18 cellular contexts compared by ENCODE assay signal in the genomic region with DNA sequence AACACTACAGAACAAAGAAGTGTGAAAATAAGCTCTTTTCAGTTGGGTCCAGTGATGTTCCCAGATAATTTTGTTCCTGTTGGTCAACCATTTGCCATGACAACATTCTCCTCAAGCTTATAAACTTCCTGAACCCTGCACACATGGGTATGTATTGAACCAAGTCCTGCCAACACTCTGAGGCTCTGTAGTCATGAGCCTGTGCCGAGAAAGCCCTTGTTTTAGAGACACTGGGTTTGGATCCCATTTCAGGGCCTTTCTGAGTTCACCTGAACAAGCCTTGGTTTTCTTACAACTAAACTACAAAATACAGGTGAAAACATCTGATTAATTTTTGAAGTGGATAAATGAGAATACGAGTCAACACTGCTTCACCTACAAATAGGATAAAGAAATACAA. TPM values are rescaled to one million over a fixed set of nuclear protein-coding genes. Genes with fewer than 3 reads are reported as not detected.
DNase-seq lines count a peak whose midpoint lies in the region; ATAC-seq and TF ChIP-seq lines count a peak whose summit lies in the region.
"Had no signal": no experiment of that assay in that cellular context is flagged by ENCODE, and none has a peak within 500 bp of the region (broad histone marks: within the 10 kb centered on the region; RNA-seq: fewer than 3 reads in every experiment).

No MANE protein-coding gene starts in this region.

- H3K4me2 ChIP-seq in OCI-LY7 (ENCODE audit: low read length): peak overlapping the region; percentile 37; the same call in 1 of the 2 replicates
- H3K4me2 ChIP-seq: KMS-11 had no signal

- H3K79me2 ChIP-seq in OCI-LY7 (ENCODE audit: insufficient read depth, low read depth, low read length): no peaks in the 10 kb centered on the region

- POLR2A ChIA-PET in CD4-positive, alpha-beta T cell (lab: Charles Lee): interaction anchor here (1.0 to 4.5 kb wide), 7 partner anchors 9 to 137 kb away, joined by 3 to 79 read pairs (median 7); partner anchors contain the start of gene ZBTB14
- POLR2A ChIA-PET in OCI-LY7 (lab: Charles Lee): interaction anchor here (0.7 to 2.0 kb wide), 4 partner anchors 10 to 24 kb away, joined by 3 to 7 read pairs (median 4); no protein-coding TSS in a partner anchor

- DNase-seq in activated T-cell treated with anti-CD3 and anti-CD28 coated beads, Interleukin-2, amount 50 U/mL, for 24 hours: no peak
- DNase-seq in activated T-cell treated with anti-CD3 and anti-CD28 coated beads for 4 hours (no peak), OCI-LY7 (ENCODE audit: low spot score) (no peak), nephron progenitor cell (no peak), Ammon's horn (ENCODE audit: low spot score) (no peak), superior temporal gyrus (ENCODE audit: extremely low spot score) (no peak)
- DNase-seq in CD4-positive, alpha-beta T cell: no peak
- DNase-seq: COR-L47, H7, MV-4-11, NCI-H187, NCI-H2227 treated with DMSO at 0.1 percent for 48 hours, NCI-H510A treated with DMSO at 0.1 percent for 48 hours, NCI-H774, SHP77 had no signal

- CTCF ChIA-PET in CD4-positive, alpha-beta T cell (lab: Charles Lee): no interaction called here
- CTCF ChIA-PET in OCI-LY7 (lab: Charles Lee; ENCODE audit: unreplicated experiment): interaction anchor here (1.4 kb wide), 1 partner anchor 79 kb away, joined by 3 read pairs; no protein-coding TSS in a partner anchor

- no peaks in the 10 kb centered on the region for H3K9me2 ChIP-seq in OCI-LY7 (ENCODE audit: insufficient read depth, low read length)

- no TSS peak for BruUV-seq in OCI-LY7 (replicated peaks; lab: Mats Ljungman, UMichigan)

- H3K27ac Mint-ChIP-seq in activated T-cell treated with anti-CD3 and anti-CD28 coated beads, Interleukin-2, amount 50 U/mL, for 24 hours: peak overlapping the region; percentile 91
- peak overlapping the region; percentile 85 for H3K27ac Mint-ChIP-seq in CD4-positive, alpha-beta T cell
- H3K27ac Mint-ChIP-seq in nephron progenitor cell: peak overlapping the region; percentile 52

- no peaks in the 10 kb centered on the region for H3K9me3 ChIP-seq in CD4-positive, alpha-beta T cell (ENCODE audit: control insufficient read depth, low read length)
- H3K9me3 ChIP-seq in OCI-LY7 (ENCODE audit: low read length): no peaks in the 10 kb centered on the region

- intact Hi-C loops in CD4-positive, alpha-beta T cell (cut with DNase I, micrococcal nuclease): loop anchor here in 1 of 2 experiments (5.0 kb wide), 2 partner anchors 79 to 134 kb away; no protein-coding TSS in a partner anchor
- intact Hi-C loops in OCI-LY7 (cut with micrococcal nuclease; ENCODE audit: unreplicated experiment): no loop called here

- no peaks in the 10 kb centered on the region for H4K20me1 ChIP-seq in OCI-LY7 (ENCODE audit: insufficient read depth, low read length)

- no peak for TF ChIP-seq CTCF in CD4-positive, alpha-beta T cell (IDR thresholded peaks at IDR 0.05)
- no peak for TF ChIP-seq CTCF in OCI-LY7 (conservative IDR thresholded peaks at IDR 0.05; ENCODE audit: low read length)
- TF ChIP-seq CTCF in nephron progenitor cell (IDR thresholded peaks at IDR 0.05): no peak

- H3K9me3 Mint-ChIP-seq in activated T-cell treated with anti-CD3 and anti-CD28 coated beads, Interleukin-2, amount 50 U/mL, for 24 hours: no peaks in the 10 kb centered on the region
- peaks cover 3% of the 10 kb centered on the region for H3K9me3 Mint-ChIP-seq in CD4-positive, alpha-beta T cell
- no peaks in the 10 kb centered on the region for H3K9me3 Mint-ChIP-seq in nephron progenitor cell

- ATAC-seq in CD4-positive, alpha-beta T cell (ENCODE audit: poor library complexity): peak; percentile 37

- no peak overlapping the region for H3K4me3 ChIP-seq in OCI-LY7 (ENCODE audit: low read depth, low read length, poor library complexity, severe bottlenecking)

- H3K27ac ChIP-seq in CD4-positive, alpha-beta T cell (ENCODE audit: low read depth, low read length): peak overlapping the region; percentile 37
- peak overlapping the region; percentile 34 for H3K27ac ChIP-seq in OCI-LY7 (ENCODE audit: low read depth, low read length, poor library complexity, severe bottlenecking)
- H3K27ac ChIP-seq: KMS-11 had no signal

- H2AFZ ChIP-seq in OCI-LY7 (ENCODE audit: low read length): peak overlapping the region; percentile 56

- no peaks in the 10 kb centered on the region for H3K27me3 Mint-ChIP-seq in activated T-cell treated with anti-CD3 and anti-CD28 coated beads, Interleukin-2, amount 50 U/mL, for 24 hours
- no peaks in the 10 kb centered on the region for H3K27me3 Mint-ChIP-seq in CD4-positive, alpha-beta T cell
- peaks cover 4% of the 10 kb centered on the region for H3K27me3 Mint-ChIP-seq in nephron progenitor cell (ENCODE audit: low read depth, poor library complexity)

- no peaks in the 10 kb centered on the region for H3K36me3 Mint-ChIP-seq in activated T-cell treated with anti-CD3 and anti-CD28 coated beads, Interleukin-2, amount 50 U/mL, for 24 hours (ENCODE audit: low read depth)
- no peaks in the 10 kb centered on the region for H3K36me3 Mint-ChIP-seq in CD4-positive, alpha-beta T cell (ENCODE audit: low read depth)
- H3K36me3 Mint-ChIP-seq in nephron progenitor cell (ENCODE audit: low read depth): no peaks in the 10 kb centered on the region

- H3K4me1 ChIP-seq in OCI-LY7 (ENCODE audit: insufficient read depth, low read length, poor library complexity, severe bottlenecking): peaks cover 19% of the 10 kb centered on the region

- H3K27me3 ChIP-seq in CD4-positive, alpha-beta T cell (ENCODE audit: control insufficient read depth, insufficient read depth, low read length): no peaks in the 10 kb centered on the region

- peaks cover 37% of the 10 kb centered on the region for H3K4me1 Mint-ChIP-seq in activated T-cell treated with anti-CD3 and anti-CD28 coated beads, Interleukin-2, amount 50 U/mL, for 24 hours (ENCODE audit: low read depth)
- peaks cover 56% of the 10 kb centered on the region for H3K4me1 Mint-ChIP-seq in CD4-positive, alpha-beta T cell (ENCODE audit: low read depth)
- H3K4me1 Mint-ChIP-seq in nephron progenitor cell: peaks cover 34% of the 10 kb centered on the region

- H3K36me3 ChIP-seq in OCI-LY7 (ENCODE audit: insufficient read depth, low read length): no peaks in the 10 kb centered on the region

- H3K4me3 Mint-ChIP-seq in activated T-cell treated with anti-CD3 and anti-CD28 coated beads, Interleukin-2, amount 50 U/mL, for 24 hours: no peak overlapping the region
- peak overlapping the region; percentile 3 for H3K4me3 Mint-ChIP-seq in CD4-positive, alpha-beta T cell
- H3K4me3 Mint-ChIP-seq in nephron progenitor cell: no peak overlapping the region

RNA-seq across cellular contexts. Expression of gene AKAIN1, which starts 38.5 kb away (rescaled TPM):
- not detected for total RNA-seq in CD4-positive, alpha-beta T cell
- not detected in 2 replicates for total RNA-seq in OCI-LY7 (2014; rRNA removed; shearing (Covaris generic))
- total RNA-seq in OCI-LY7 (2022): not detected in 2 replicates
- total RNA-seq: H7, HT1080, RPMI7951 had no signal
